1 cellular context compared by ENCODE assay signal in genomic region chr14:102516531-102517411, GRCh38.
TF ChIP-seq lines count a peak whose summit lies in the region.

No MANE protein-coding gene starts in this region.

TF ChIP-seq in WTC11, 78 proteins besides CTCF, POLR2A, EP300 and RAD21 (continued from another document):
- no peak for TF ChIP-seq AR (CRISPR knock-in tag; IDR thresholded peaks at IDR 0.05)
- 0 out of 2 replicates have a peak, but pooled peaks have one; percentile 25 for TF ChIP-seq TEAD1 (CRISPR knock-in tag; IDR thresholded peaks at IDR 0.05)
- no peak for TF ChIP-seq CREB1 (CRISPR knock-in tag; IDR thresholded peaks at IDR 0.05)
- TF ChIP-seq ZNF232 (CRISPR knock-in tag; IDR thresholded peaks at IDR 0.05), result no peak
- TF ChIP-seq ESRRA (CRISPR knock-in tag; IDR thresholded peaks at IDR 0.05; ENCODE audit: borderline replicate concordance), result peak; percentile 9; the same call in 1 of the 2 replicates
- no peak for TF ChIP-seq CDX4 (CRISPR knock-in tag; IDR thresholded peaks at IDR 0.05; ENCODE audit: borderline replicate concordance)
- no peak for TF ChIP-seq SOX15 (CRISPR knock-in tag; IDR thresholded peaks at IDR 0.05)
- no peak; the same call in 1 of the 2 replicates for TF ChIP-seq ARID4B (CRISPR knock-in tag; IDR thresholded peaks at IDR 0.05; ENCODE audit: borderline replicate concordance)
- TF ChIP-seq E2F1 (CRISPR knock-in tag; IDR thresholded peaks at IDR 0.05), result no peak
- no peak for TF ChIP-seq NR2C2 (CRISPR knock-in tag; IDR thresholded peaks at IDR 0.05)
- TF ChIP-seq NR1H2 (CRISPR knock-in tag; IDR thresholded peaks at IDR 0.05), result no peak
- no peak for TF ChIP-seq AFF4 (CRISPR knock-in tag; IDR thresholded peaks at IDR 0.05; ENCODE audit: borderline replicate concordance)
- TF ChIP-seq JAZF1 (CRISPR knock-in tag; IDR thresholded peaks at IDR 0.05), result no peak
- no peak for TF ChIP-seq NFE2L1 (CRISPR knock-in tag; IDR thresholded peaks at IDR 0.05)
- no peak for TF ChIP-seq SMAD4 (CRISPR knock-in tag; IDR thresholded peaks at IDR 0.05)
- TF ChIP-seq RELA (CRISPR knock-in tag; IDR thresholded peaks at IDR 0.05; ENCODE audit: borderline replicate concordance), result no peak
- TF ChIP-seq TEAD4 (CRISPR knock-in tag; IDR thresholded peaks at IDR 0.05), result no peak
- 0 out of 2 replicates have a peak, but pooled peaks have one; percentile 28 for TF ChIP-seq ZNF263 (CRISPR knock-in tag; IDR thresholded peaks at IDR 0.05; ENCODE audit: low read depth)
- no peak for TF ChIP-seq ZBTB43 (CRISPR knock-in tag; IDR thresholded peaks at IDR 0.05)
- no peak for TF ChIP-seq ZMAT4 (CRISPR knock-in tag; IDR thresholded peaks at IDR 0.05)
- no peak for TF ChIP-seq CBFB (CRISPR knock-in tag; IDR thresholded peaks at IDR 0.05; ENCODE audit: low read depth)
- TF ChIP-seq ZNF281 (CRISPR knock-in tag; IDR thresholded peaks at IDR 0.05), result no peak
- TF ChIP-seq EMX1 (CRISPR knock-in tag; IDR thresholded peaks at IDR 0.05), result no peak
- TF ChIP-seq JUN (CRISPR knock-in tag; IDR thresholded peaks at IDR 0.05), result no peak
- TF ChIP-seq ZNF219 (CRISPR knock-in tag; IDR thresholded peaks at IDR 0.05; ENCODE audit: borderline replicate concordance), result no peak
- TF ChIP-seq MXD4 (CRISPR knock-in tag; IDR thresholded peaks at IDR 0.05; ENCODE audit: borderline replicate concordance), result no peak
- no peak for TF ChIP-seq ZNF532 (CRISPR knock-in tag; IDR thresholded peaks at IDR 0.05; ENCODE audit: borderline replicate concordance)
- TF ChIP-seq ERG (CRISPR knock-in tag; IDR thresholded peaks at IDR 0.05), result 0 out of 2 replicates have a peak, but pooled peaks have one; percentile 59
